In genomic region chr7:21651697-21652096, GRCh38 we compare ENCODE assay signal across 14 cellular contexts.
DNase-seq lines count a peak whose midpoint lies in the region; TF ChIP-seq lines count a peak whose summit lies in the region.
"Had no signal": no experiment of that assay in that cellular context is flagged by ENCODE, and none has a peak within 500 bp of the region (broad histone marks: within the 10 kb centered on the region; RNA-seq: fewer than 3 reads in every experiment).

No MANE protein-coding gene starts in this region.

- H3K27me3 Mint-ChIP-seq in nephron progenitor cell (ENCODE audit: low read depth, poor library complexity), result peaks cover 2% of the 10 kb centered on the region

- peaks cover 0 to 12% (median 6%) of the 10 kb centered on the region in 4 donors for H3K9me3 ChIP-seq in tibial nerve
- H3K9me3 ChIP-seq: BLaER1 had no signal

- H3K4me1 ChIP-seq in tibial nerve, result no peaks in the 10 kb centered on the region
- H3K4me1 ChIP-seq: BLaER1 had no signal

- TF ChIP-seq CTCF in nephron progenitor cell (IDR thresholded peaks at IDR 0.05) (no peak), tibial nerve (IDR thresholded peaks at IDR 0.05) (no peak)

- H3K27ac Mint-ChIP-seq in nephron progenitor cell, result peak overlapping the region; percentile 12
- H3K27ac Mint-ChIP-seq: CD8-positive, alpha-beta memory T cell had no signal

- DNase-seq in NCI-H748 (lab: John Stamatoyannopoulos, UW; ENCODE audit: unreplicated experiment) (peak; percentile 65), NCI-H748 treated with DMSO at 0.1 percent for 48 hours (lab: John Stamatoyannopoulos, UW) (no peak), RKO (ENCODE audit: low spot score) (peak; percentile 8), nephron progenitor cell (no peak), cerebellum (ENCODE audit: low spot score) (no peak), tibial nerve (ENCODE audit: low spot score in 2 of 2) (no peak), NCI-H526 (lab: John Stamatoyannopoulos, UW) (no peak)
- DNase-seq: 8988T; AML-193; CD8-positive, alpha-beta memory T cell; DMS53; GF-D8; H7 had no signal

- H3K4me3 ChIP-seq in tibial nerve, result no peak overlapping the region
- H3K4me3 ChIP-seq: BLaER1 had no signal

- no peaks in the 10 kb centered on the region for H3K4me1 Mint-ChIP-seq in nephron progenitor cell
- H3K4me1 Mint-ChIP-seq: CD8-positive, alpha-beta memory T cell had no signal

- H3K9me3 Mint-ChIP-seq in nephron progenitor cell, result peaks cover 13% of the 10 kb centered on the region

- H3K27me3 ChIP-seq in tibial nerve, result no peaks in the 10 kb centered on the region
- H3K27me3 ChIP-seq: BLaER1 had no signal

- H3K36me3 ChIP-seq in tibial nerve, result no peaks in the 10 kb centered on the region
- H3K36me3 ChIP-seq: BLaER1 had no signal

- no peak for TF ChIP-seq EP300 in tibial nerve (IDR thresholded peaks at IDR 0.05)

- peaks cover 4% of the 10 kb centered on the region for H3K36me3 Mint-ChIP-seq in nephron progenitor cell (ENCODE audit: low read depth)
- H3K36me3 Mint-ChIP-seq: CD8-positive, alpha-beta memory T cell had no signal

- H3K4me3 Mint-ChIP-seq in nephron progenitor cell, result no peak overlapping the region
- H3K4me3 Mint-ChIP-seq: CD8-positive, alpha-beta memory T cell had no signal

- H3K27ac ChIP-seq in tibial nerve, result no peak overlapping the region
- H3K27ac ChIP-seq: BLaER1 had no signal

- 29 to 65% methylated on average over 1 of the region's 1 CpG for WGBS in tibial nerve, 2 donors

- no peak for TF ChIP-seq POLR2A in tibial nerve (IDR thresholded peaks at IDR 0.05)

Comparison
In these comparisons a context has a peak if more than half of its experiments do, and no peak if none do; other contexts are left out.
1. DNase-seq: peak in NCI-H748 (single experiment) and RKO (single experiment); none in NCI-H748 treated with DMSO at 0.1 percent for 48 hours (single experiment), nephron progenitor cell (single experiment), cerebellum (single experiment), tibial nerve (0 of 2) and NCI-H526 (0 of 2).